In genomic region chr6:108720798-108721197, GRCh38 we compare ENCODE assay signal across 16 cellular contexts.
"Had no signal": no experiment of that assay in that cellular context is flagged by ENCODE, and none has a peak within 500 bp of the region (broad histone marks: within the 10 kb centered on the region; RNA-seq: fewer than 3 reads in every experiment).

No MANE protein-coding gene starts in this region.

- H3K9ac ChIP-seq: parathyroid adenoma had no signal

- H3K27ac ChIP-seq: brain microvascular endothelial cell, parathyroid adenoma had no signal

- H3K27me3 Mint-ChIP-seq: activated naive CD8-positive, alpha-beta T cell treated with anti-CD3 and anti-CD28 coated beads, Interleukin-2, amount 10 ng/mL, durations not matched to agents 7 days and 5 days had no signal

- H3K4me3 Mint-ChIP-seq: activated B cell treated with CpG ODN at 0.5 μM for 24 hours; activated CD4-positive, alpha-beta T cell treated with anti-CD3 and anti-CD28 coated beads, Interleukin-2, amount 10 ng/mL, durations not matched to agents 7 days and 5 days; activated naive CD8-positive, alpha-beta T cell treated with anti-CD3 and anti-CD28 coated beads, Interleukin-2, amount 10 ng/mL, durations not matched to agents 7 days and 5 days; memory B cell; naive thymus-derived CD4-positive, alpha-beta T cell; stimulated activated effector memory CD8-positive, alpha-beta T cell treated with anti-CD3 and anti-CD28 coated beads, Interleukin-12 subunit alpha, Interleukin-12 subunit beta, amount 100 ng/mL, for 72 hours; T-helper 17 cell had no signal

- H2AFZ ChIP-seq: parathyroid adenoma had no signal

- H3K79me2 ChIP-seq: parathyroid adenoma had no signal

- H3K27ac Mint-ChIP-seq: activated B cell treated with CpG ODN at 0.5 μM for 24 hours; activated CD4-positive, alpha-beta T cell treated with anti-CD3 and anti-CD28 coated beads, Interleukin-2, amount 10 ng/mL, durations not matched to agents 7 days and 5 days; activated naive CD8-positive, alpha-beta T cell treated with anti-CD3 and anti-CD28 coated beads, Interleukin-2, amount 10 ng/mL, durations not matched to agents 7 days and 5 days; memory B cell; naive thymus-derived CD4-positive, alpha-beta T cell; stimulated activated effector memory CD8-positive, alpha-beta T cell treated with anti-CD3 and anti-CD28 coated beads, Interleukin-12 subunit alpha, Interleukin-12 subunit beta, amount 100 ng/mL, for 72 hours; T-helper 17 cell had no signal

- H3K4me1 ChIP-seq: parathyroid adenoma had no signal

- H3K4me1 Mint-ChIP-seq: activated B cell treated with CpG ODN at 0.5 μM for 24 hours; activated CD4-positive, alpha-beta T cell treated with anti-CD3 and anti-CD28 coated beads, Interleukin-2, amount 10 ng/mL, durations not matched to agents 7 days and 5 days had no signal

- DNase-seq: activated B cell treated with CpG ODN at 0.5 μM for 24 hours; activated CD4-positive, alpha-beta T cell treated with anti-CD3 and anti-CD28 coated beads, Interleukin-2, amount 10 ng/mL, durations not matched to agents 7 days and 5 days; activated CD8-positive, alpha-beta memory T cell treated with anti-CD3 and anti-CD28 coated beads for 24 hours; activated naive CD4-positive, alpha-beta T cell; activated naive CD8-positive, alpha-beta T cell treated with anti-CD3 and anti-CD28 coated beads, Interleukin-2, amount 10 ng/mL, durations not matched to agents 7 days and 5 days; brain microvascular endothelial cell; head of caudate nucleus; left cardiac atrium; mucosa of descending colon; naive thymus-derived CD4-positive, alpha-beta T cell; stimulated activated CD4-positive, alpha-beta T cell treated with anti-CD3 and anti-CD28 coated beads, Interleukin-12 subunit alpha, Interleukin-12 subunit beta, amount 100 ng/mL, for 4 hours; stimulated activated CD4-positive, alpha-beta T cell treated with anti-CD3 and anti-CD28 coated beads, Interleukin-2, amount 100 ng/mL, for 24 hours; T-helper 17 cell had no signal

- H3K27me3 ChIP-seq: brain microvascular endothelial cell had no signal

- H3K36me3 Mint-ChIP-seq: stimulated activated effector memory CD8-positive, alpha-beta T cell treated with anti-CD3 and anti-CD28 coated beads, Interleukin-12 subunit alpha, Interleukin-12 subunit beta, amount 100 ng/mL, for 72 hours had no signal

- H3K9me3 Mint-ChIP-seq: stimulated activated effector memory CD8-positive, alpha-beta T cell treated with anti-CD3 and anti-CD28 coated beads, Interleukin-12 subunit alpha, Interleukin-12 subunit beta, amount 100 ng/mL, for 72 hours had no signal

- H3K4me3 ChIP-seq: mucosa of descending colon had no signal

- H3K36me3 ChIP-seq: brain microvascular endothelial cell had no signal
